ENCODE assay signal across 11 cellular contexts in genomic region chr6:18388942-18389341, GRCh38. TPM values are rescaled to one million over a fixed set of nuclear protein-coding genes. Genes with fewer than 3 reads are reported as not detected.
DNase-seq lines count a peak whose midpoint lies in the region; ATAC-seq and TF ChIP-seq lines count a peak whose summit lies in the region.
"Had no signal": no experiment of that assay in that cellular context is flagged by ENCODE, and none has a peak within 500 bp of the region (broad histone marks: within the 10 kb centered on the region; RNA-seq: fewer than 3 reads in every experiment).

No MANE protein-coding gene starts in this region.

- no peak for ATAC-seq in natural killer cell
- no peak for ATAC-seq in natural killer cell treated with Interleukin-12 subunit alpha and Interleukin-12 subunit beta and Interleukin-15 and Interleukin-18, amount 100 ng/mL, for 72 hours
- ATAC-seq in central memory CD8-positive, alpha-beta T cell (replicated peaks; ENCODE audit: extremely low read depth, poor library complexity, severe bottlenecking): no peak
- no peak for ATAC-seq in GM21717 (IDR thresholded peaks at IDR 0.05; ENCODE audit: unreplicated experiment)
- ATAC-seq in HG03565 (IDR thresholded peaks at IDR 0.05; ENCODE audit: unreplicated experiment): no peak

- H3K36me3 Mint-ChIP-seq in natural killer cell (no peaks in the 10 kb centered on the region), mesothelial cell of epicardium (no peaks in the 10 kb centered on the region)
- no peaks in the 10 kb centered on the region for H3K36me3 Mint-ChIP-seq in natural killer cell treated with Interleukin-12 subunit alpha and Interleukin-12 subunit beta and Interleukin-15 and Interleukin-18, amount 100 ng/mL, for 72 hours
- H3K36me3 Mint-ChIP-seq in central memory CD8-positive, alpha-beta T cell (ENCODE audit: insufficient read depth): peaks cover 1% of the 10 kb centered on the region

- no peak for DNase-seq in natural killer cell
- no peak for DNase-seq in natural killer cell treated with Interleukin-12 subunit alpha and Interleukin-12 subunit beta and Interleukin-15 and Interleukin-18, amount 100 ng/mL, for 72 hours (ENCODE audit: low spot score)
- no peak for DNase-seq in central memory CD8-positive, alpha-beta T cell (ENCODE audit: low spot score in 2 of 2)
- DNase-seq in mesothelial cell of epicardium (ENCODE audit: low spot score in 2 of 2, unreplicated experiment in 2 of 2): no peak
- no peak for DNase-seq in NCI-H2029 treated with DMSO at 0.1 percent for 48 hours (lab: John Stamatoyannopoulos, UW)
- no peak for DNase-seq in DMS153 (lab: John Stamatoyannopoulos, UW)
- DNase-seq: caudate nucleus; SHP77 treated with DMSO at 0.1 percent for 48 hours; stimulated activated CD4-positive, alpha-beta T cell treated with anti-CD3 and anti-CD28 coated beads, Interleukin-4, amount 100 ng/mL, for 1 hour had no signal

- H3K4me3 Mint-ChIP-seq in natural killer cell: peak overlapping the region; percentile 100
- no peak overlapping the region for H3K4me3 Mint-ChIP-seq in natural killer cell treated with Interleukin-12 subunit alpha and Interleukin-12 subunit beta and Interleukin-15 and Interleukin-18, amount 100 ng/mL, for 72 hours
- peak overlapping the region; percentile 99 for H3K4me3 Mint-ChIP-seq in central memory CD8-positive, alpha-beta T cell
- peak overlapping the region; percentile 91 for H3K4me3 Mint-ChIP-seq in mesothelial cell of epicardium

- H3K27ac Mint-ChIP-seq in natural killer cell: peak overlapping the region; percentile 77 to 92
- H3K27ac Mint-ChIP-seq in natural killer cell treated with Interleukin-12 subunit alpha and Interleukin-12 subunit beta and Interleukin-15 and Interleukin-18, amount 100 ng/mL, for 72 hours: peak overlapping the region in 1 of 2 donors; percentile 52
- H3K27ac Mint-ChIP-seq in central memory CD8-positive, alpha-beta T cell (ENCODE audit: low read depth): no peak overlapping the region
- H3K27ac Mint-ChIP-seq in mesothelial cell of epicardium: no peak overlapping the region

- TF ChIP-seq CTCF in natural killer cell (IDR thresholded peaks at IDR 0.05) (no peak), mesothelial cell of epicardium (IDR thresholded peaks at IDR 0.05; ENCODE audit: unreplicated experiment) (no peak)

- H3K27me3 Mint-ChIP-seq in natural killer cell (ENCODE audit: low read depth in 2 of 2) (no peaks in the 10 kb centered on the region), mesothelial cell of epicardium (ENCODE audit: low read depth) (peaks cover 9% of the 10 kb centered on the region)
- H3K27me3 Mint-ChIP-seq in natural killer cell treated with Interleukin-12 subunit alpha and Interleukin-12 subunit beta and Interleukin-15 and Interleukin-18, amount 100 ng/mL, for 72 hours: peaks cover 3 to 11% of the 10 kb centered on the region in 2 donors
- H3K27me3 Mint-ChIP-seq in central memory CD8-positive, alpha-beta T cell: peaks cover 12% of the 10 kb centered on the region

- H3K4me1 Mint-ChIP-seq in natural killer cell: peaks cover 30 to 37% of the 10 kb centered on the region in 2 donors
- H3K4me1 Mint-ChIP-seq in natural killer cell treated with Interleukin-12 subunit alpha and Interleukin-12 subunit beta and Interleukin-15 and Interleukin-18, amount 100 ng/mL, for 72 hours (ENCODE audit: low read depth in 2 of 2): peaks cover 24 to 26% of the 10 kb centered on the region in 2 donors
- H3K4me1 Mint-ChIP-seq in central memory CD8-positive, alpha-beta T cell: peaks cover 25% of the 10 kb centered on the region
- H3K4me1 Mint-ChIP-seq in mesothelial cell of epicardium: peaks cover 24% of the 10 kb centered on the region

- H3K9me3 Mint-ChIP-seq in natural killer cell (no peaks in the 10 kb centered on the region), mesothelial cell of epicardium (no peaks in the 10 kb centered on the region)
- no peaks in the 10 kb centered on the region for H3K9me3 Mint-ChIP-seq in natural killer cell treated with Interleukin-12 subunit alpha and Interleukin-12 subunit beta and Interleukin-15 and Interleukin-18, amount 100 ng/mL, for 72 hours
- H3K9me3 Mint-ChIP-seq in central memory CD8-positive, alpha-beta T cell: no peaks in the 10 kb centered on the region

- intact Hi-C loops in natural killer cell (cut with micrococcal nuclease): no loop called here

RNA-seq across cellular contexts. Expression of gene RNF144B, which starts 1.8 kb away (rescaled TPM):
- total RNA-seq in natural killer cell (10 to 100 TPM in 1 of 3 donors, 1 to 10 TPM in 2; 3.3 to 10.5 (median 5.2) TPM), mesothelial cell of epicardium (5.1 to 5.5 TPM (median 5.4 TPM) in 3 replicates)
- total RNA-seq in natural killer cell treated with Interleukin-12 subunit alpha and Interleukin-12 subunit beta and Interleukin-15 and Interleukin-18, amount 100 ng/mL, for 72 hours: 1 to 10 TPM in 1 of 2 donors, under 1 TPM in 1; 0.76 to 2.0 TPM

Comparison
In these comparisons a context has a peak if more than half of its experiments do, and no peak if none do; other contexts are left out.
1. H3K27ac Mint-ChIP-seq: peak in natural killer cell (2 of 2); none in central memory CD8-positive, alpha-beta T cell (single experiment) and mesothelial cell of epicardium (single experiment).